In genomic region chr17:38798614-38799500, GRCh38 we compare ENCODE assay signal across 8 cellular contexts. TPM values are rescaled to one million over a fixed set of nuclear protein-coding genes. Genes with fewer than 3 reads are reported as not detected.
A peak's percentile ranks its signal among the peaks of the same experiment; 100 is the strongest.
DNase-seq lines count a peak whose midpoint lies in the region; ATAC-seq and TF ChIP-seq lines count a peak whose summit lies in the region.

No MANE protein-coding gene starts in this region.

- peak overlapping the region; percentile 100 for H3K4me2 ChIP-seq in GM23248 (ENCODE audit: unreplicated experiment)

- H3K27me3 ChIP-seq in GM06990 (replicated peaks; ENCODE audit: control insufficient read depth, insufficient read depth, low read length) (no peaks in the 10 kb centered on the region), GM23248 (replicated peaks; ENCODE audit: insufficient read depth) (no peaks in the 10 kb centered on the region), colonic mucosa (no peaks in the 10 kb centered on the region), right lobe of liver (no peaks in the 10 kb centered on the region)

- H3K4me3 ChIP-seq in GM06990 (replicated peaks; ENCODE audit: low read depth, low read length) (peak overlapping the region; percentile 87), GM23248 (peak overlapping the region; percentile 88), colonic mucosa (peak overlapping the region; percentile 79), right lobe of liver (peak overlapping the region; percentile 87 to 96 (median 87))

- peak overlapping the region; percentile 72 for H2AFZ ChIP-seq in GM23248

- DNase-seq in GM06990 (ENCODE audit: extremely low read depth, insufficient read length) = peak; percentile 78
- peak; percentile 74 for DNase-seq in GM23248
- DNase-seq in LHCN-M2 (ENCODE audit: low read depth) = peak; percentile 48
- peak; percentile 12 for DNase-seq in activated CD4-positive, CD25-positive, alpha-beta regulatory T cell treated with anti-CD3 and anti-CD28 coated beads, Interleukin-2, amount 50 U/mL, for 16 hours (ENCODE audit: low read depth, low spot score)
- peak; percentile 54 for DNase-seq in colonic mucosa
- DNase-seq in right lobe of liver = peak in 2 of 3 donors; percentile 63 to 74
- peak; percentile 30 to 33 for DNase-seq in stimulated activated CD4-positive, alpha-beta T cell treated with anti-CD3 and anti-CD28 coated beads, Interleukin-4, amount 100 ng/mL, for 4 hours
- no peak for DNase-seq in SHP77 treated with DMSO at 0.1 percent for 48 hours (lab: John Stamatoyannopoulos, UW)

- H3K9me2 ChIP-seq in GM23248 (ENCODE audit: insufficient read depth) = no peaks in the 10 kb centered on the region

- in situ Hi-C loops in GM23248 (cut with MboI) = no loop called here

- TF ChIP-seq POLR2A in right lobe of liver (IDR thresholded peaks at IDR 0.05) = no peak

- H3K4me1 ChIP-seq in GM23248 (ENCODE audit: insufficient read depth) (peaks cover 21% of the 10 kb centered on the region), colonic mucosa (peaks cover 23% of the 10 kb centered on the region), right lobe of liver (peaks cover 0 to 26% (median 7%) of the 10 kb centered on the region in 4 donors)

- H4K20me1 ChIP-seq in GM23248 (ENCODE audit: insufficient read depth) = 0 out of 2 replicates have a peak, but pooled peaks cover 3% of the 10 kb centered on the region

- peaks cover 52% of the 10 kb centered on the region for H3F3A ChIP-seq in GM23248 (ENCODE audit: insufficient read depth)

- H3K9me3 ChIP-seq in GM23248 (ENCODE audit: low read depth) = no peaks in the 10 kb centered on the region
- no peaks in the 10 kb centered on the region for H3K9me3 ChIP-seq in colonic mucosa
- H3K9me3 ChIP-seq in right lobe of liver = no peaks in the 10 kb centered on the region

- peaks cover 54% of the 10 kb centered on the region for H3K79me2 ChIP-seq in GM23248 (ENCODE audit: insufficient read depth)

- WGBS in GM23248 (ENCODE audit: low coverage in 1 of 2, low lambda C conversion rate in 2 of 2, missing lambda C conversion rate in 2 of 2), 2 experiments = 1 to 2% methylated on average over 22 to 40 of the region's 53 CpGs
- 0% methylated on average over 19 of the region's 53 CpGs for WGBS in right lobe of liver (ENCODE audit: insufficient coverage, low coverage, low lambda C conversion rate, missing lambda C conversion rate)

- intact Hi-C loops in colonic mucosa (cut with DNase I) = no loop called here
- intact Hi-C loops in right lobe of liver (cut with DNase I) = no loop called here

- peak overlapping the region; percentile 97 for H3K9ac ChIP-seq in GM23248
- peak overlapping the region; percentile 82 to 91 for H3K9ac ChIP-seq in colonic mucosa (ENCODE audit: low read depth in 2 of 2, low read length in 2 of 2)

- ATAC-seq in right lobe of liver = peak; percentile 14 to 32 (median 18)

- TF ChIP-seq CTCF in GM06990 (IDR thresholded peaks at IDR 0.05; ENCODE audit: insufficient read depth, low read length, poor library complexity, severe bottlenecking) (no peak), colonic mucosa (IDR thresholded peaks at IDR 0.05) (no peak), right lobe of liver (IDR thresholded peaks at IDR 0.05) (no peak)

- H3K36me3 ChIP-seq in GM06990 (ENCODE audit: control insufficient read depth, insufficient read depth, low read length) (peaks cover 11% of the 10 kb centered on the region), GM23248 (ENCODE audit: low read depth) (peaks cover 20% of the 10 kb centered on the region), colonic mucosa (peaks cover 6% of the 10 kb centered on the region), right lobe of liver (peaks cover 3 to 28% (median 11%) of the 10 kb centered on the region in 4 donors)

- peak overlapping the region; percentile 96 for H3K27ac ChIP-seq in GM23248
- H3K27ac ChIP-seq in colonic mucosa = peak overlapping the region; percentile 98
- H3K27ac ChIP-seq in right lobe of liver = peak overlapping the region; percentile 76 to 100 (median 96)

RNA-seq across cellular contexts. Expression of gene PIP4K2B, which starts 0.5 kb away (rescaled TPM):
- 43.6 and 65.8 TPM in 2 replicates for total RNA-seq in GM23248 (2014; rRNA removed; shearing (Covaris generic))
- polyA plus RNA-seq in GM23248 (2016; fragmentation: Nextera tagmentation; extraction: Ambion mirVana) = 12.8 and 13.4 TPM in 2 replicates
- 65.9 and 68.3 TPM in 2 replicates for total RNA-seq in LHCN-M2 (2014; rRNA removed)
- polyA plus RNA-seq in LHCN-M2 (2012) = 30.6 TPM
- 10 to 100 TPM; 16.8 to 19.6 TPM for total RNA-seq in colonic mucosa
- 10 to 100 TPM; 11.5 to 19.5 (median 15.4) TPM for total RNA-seq in right lobe of liver

RNA-seq across cellular contexts. Expression of gene CWC25, which starts 26.3 kb away (rescaled TPM):
- total RNA-seq in GM23248 (2014; rRNA removed; shearing (Covaris generic)) = 9.7 and 18.7 TPM in 2 replicates
- 13.3 and 14.2 TPM in 2 replicates for polyA plus RNA-seq in GM23248 (2016; fragmentation: Nextera tagmentation; extraction: Ambion mirVana)
- total RNA-seq in LHCN-M2 (2014; rRNA removed) (9.5 and 10.1 TPM in 2 replicates), colonic mucosa (10 to 100 TPM; 18.7 TPM), right lobe of liver (10 to 100 TPM in 2 of 6 experiments, 1 to 10 TPM in 4; 6.8 to 13.1 (median 9.2) TPM)
- polyA plus RNA-seq in LHCN-M2 (2012) = 9.3 TPM

RNA-seq across cellular contexts. Expression of gene PSMB3, which starts 46.3 kb away (rescaled TPM):
- total RNA-seq in GM23248 (2014; rRNA removed; shearing (Covaris generic)) = 149 and 227 TPM in 2 replicates
- 308 and 310 TPM in 2 replicates for polyA plus RNA-seq in GM23248 (2016; fragmentation: Nextera tagmentation; extraction: Ambion mirVana)
- total RNA-seq in LHCN-M2 (2014; rRNA removed) (233 and 303 TPM in 2 replicates), colonic mucosa (100 to 1,000 TPM; 160 to 253 TPM), right lobe of liver (100 to 1,000 TPM in 5 of 6 experiments, 10 to 100 TPM in 1; 85.2 to 183 (median 120) TPM)
- 330 TPM for polyA plus RNA-seq in LHCN-M2 (2012)

RNA-seq across cellular contexts. Expression of gene PCGF2, which starts 50.7 kb away (rescaled TPM):
- total RNA-seq in GM23248 (2014; rRNA removed; shearing (Covaris generic)) = 3.5 and 3.8 TPM in 2 replicates
- polyA plus RNA-seq in GM23248 (2016; fragmentation: Nextera tagmentation; extraction: Ambion mirVana) = 4.6 and 5.5 TPM in 2 replicates
- 6.4 and 7.7 TPM in 2 replicates for total RNA-seq in LHCN-M2 (2014; rRNA removed)
- polyA plus RNA-seq in LHCN-M2 (2012) = 43.1 TPM
- total RNA-seq in colonic mucosa = 10 to 100 TPM; 27.2 to 45.5 TPM
- 1 to 10 TPM; 1.7 to 8.0 (median 3.9) TPM for total RNA-seq in right lobe of liver

RNA-seq across cellular contexts. Expression of gene RPL23, which starts 54.7 kb away (rescaled TPM):
- total RNA-seq in GM23248 (2014; rRNA removed; shearing (Covaris generic)) = 516 and 553 TPM in 2 replicates
- 1,114 and 1,221 TPM in 2 replicates for polyA plus RNA-seq in GM23248 (2016; fragmentation: Nextera tagmentation; extraction: Ambion mirVana)
- 945 and 978 TPM in 2 replicates for total RNA-seq in LHCN-M2 (2014; rRNA removed)
- 2,218 TPM for polyA plus RNA-seq in LHCN-M2 (2012)
- total RNA-seq in colonic mucosa = 100 to 1,000 TPM; 845 to 956 TPM
- 100 to 1,000 TPM; 389 to 609 (median 436) TPM for total RNA-seq in right lobe of liver
